Comparison of ENCODE assay signal across 8 cellular contexts in the genomic region with DNA sequence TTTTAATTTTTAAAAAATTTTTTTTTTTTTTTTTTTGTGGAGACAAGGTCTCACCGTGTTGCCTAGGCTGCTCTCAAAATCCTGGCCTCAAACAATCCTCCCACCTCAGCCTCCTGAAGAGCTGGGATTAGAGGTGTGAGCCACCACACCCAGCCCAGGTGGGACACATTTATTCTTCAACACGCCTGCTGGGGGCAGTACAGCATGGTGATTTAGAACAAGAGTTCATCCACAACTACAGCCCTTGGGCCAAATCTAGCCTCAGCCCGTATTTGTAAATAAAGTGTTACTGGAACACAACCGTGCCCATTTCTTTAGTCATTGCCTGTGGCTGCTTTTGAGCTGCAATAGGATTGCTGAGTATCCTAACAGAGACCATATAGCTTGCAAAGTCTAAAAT.
DNase-seq lines count a peak whose midpoint lies in the region; ATAC-seq and TF ChIP-seq lines count a peak whose summit lies in the region.

No MANE protein-coding gene starts in this region.

- WGBS in body of pancreas, 2 donors: 84 to 90% methylated on average over 4 of the region's 4 CpGs

- H3K27me3 ChIP-seq in gastrocnemius medialis (no peaks in the 10 kb centered on the region), body of pancreas (no peaks in the 10 kb centered on the region)

- CTCF ChIA-PET in activated naive CD4-positive, alpha-beta T cell treated with anti-CD3 and anti-CD28 coated beads for 36 hours (lab: Charles Lee): interaction anchor here (0.6 to 1.2 kb wide), 2 partner anchors 17 to 575 kb away, joined by 4 to 5 read pairs; no protein-coding TSS in a partner anchor

- no peak for ATAC-seq in gastrocnemius medialis
- no peak for ATAC-seq in body of pancreas

- no peaks in the 10 kb centered on the region for H3K27me3 Mint-ChIP-seq in activated naive CD4-positive, alpha-beta T cell treated with anti-CD3 and anti-CD28 coated beads for 36 hours (ENCODE audit: low read depth)

- H3K36me3 Mint-ChIP-seq in activated naive CD4-positive, alpha-beta T cell treated with anti-CD3 and anti-CD28 coated beads for 36 hours (ENCODE audit: low read depth): peaks cover 3% of the 10 kb centered on the region

- no peaks in the 10 kb centered on the region for H3K9me3 ChIP-seq in gastrocnemius medialis
- H3K9me3 ChIP-seq in body of pancreas: no peaks in the 10 kb centered on the region

- H3K4me1 Mint-ChIP-seq in activated naive CD4-positive, alpha-beta T cell treated with anti-CD3 and anti-CD28 coated beads for 36 hours (ENCODE audit: low read depth): no peaks in the 10 kb centered on the region

- no peaks in the 10 kb centered on the region for H3K9me3 Mint-ChIP-seq in activated naive CD4-positive, alpha-beta T cell treated with anti-CD3 and anti-CD28 coated beads for 36 hours

- H3K36me3 ChIP-seq in gastrocnemius medialis (no peaks in the 10 kb centered on the region), body of pancreas (replicated peaks in 1 of 2; ENCODE audit: insufficient read depth in 1 of 2, low read depth in 2 of 2) (no peaks in the 10 kb centered on the region)

- H3K27ac ChIP-seq in gastrocnemius medialis: no peak overlapping the region
- no peak overlapping the region for H3K27ac ChIP-seq in body of pancreas

- DNase-seq in activated naive CD4-positive, alpha-beta T cell treated with anti-CD3 and anti-CD28 coated beads for 36 hours: peak; percentile 30
- no peak for DNase-seq in activated naive CD4-positive, alpha-beta T cell treated with anti-CD3 and anti-CD28 coated beads, Interleukin-2, amount 50 U/mL, for 16 hours
- peak; percentile 45 for DNase-seq in NB4 (ENCODE audit: low read depth)
- DNase-seq in dermis microvascular lymphatic vessel endothelial cell (ENCODE audit: low read depth in 2 of 2): peak; percentile 12 to 59
- peak; percentile 12 for DNase-seq in posterior vena cava (ENCODE audit: low spot score)
- no peak for DNase-seq in gastrocnemius medialis
- DNase-seq in body of pancreas: no peak
- DNase-seq in SK-N-DZ (ENCODE audit: low spot score): no peak

- TF ChIP-seq POLR2A in NB4 (IDR thresholded peaks at IDR 0.05; ENCODE audit: extremely low read depth, insufficient read length) (no peak), gastrocnemius medialis (IDR thresholded peaks at IDR 0.05) (no peak), body of pancreas (IDR thresholded peaks at IDR 0.05) (no peak)

- in situ Hi-C loops in gastrocnemius medialis (cut with MboI; ENCODE audit: low sequenced_read_pairs in 4 of 4): loop anchor here in 3 of 4 donors (25.0 kb wide), 1 partner anchor 420 kb away; the partner anchor contains the start of gene GSG1L (in 3 of the 3)

- H3K4me3 ChIP-seq in NB4 (ENCODE audit: low read depth, low read length) (no peak overlapping the region), gastrocnemius medialis (no peak overlapping the region), body of pancreas (no peak overlapping the region)

- H3K27ac Mint-ChIP-seq in activated naive CD4-positive, alpha-beta T cell treated with anti-CD3 and anti-CD28 coated beads for 36 hours: no peak overlapping the region

- TF ChIP-seq CTCF in NB4 (IDR thresholded peaks at IDR 0.05; ENCODE audit: low read depth, low read length) (peak; percentile 16), gastrocnemius medialis (IDR thresholded peaks at IDR 0.05 in 4 of 5, conservative IDR thresholded peaks at IDR 0.05 in 1 of 5) (no peak), body of pancreas (IDR thresholded peaks at IDR 0.05) (no peak)

- intact Hi-C loops in activated naive CD4-positive, alpha-beta T cell treated with anti-CD3 and anti-CD28 coated beads for 36 hours (cut with micrococcal nuclease): no loop called here
- intact Hi-C loops in posterior vena cava (cut with DNase I): no loop called here
- intact Hi-C loops in gastrocnemius medialis (cut with DNase I; ENCODE audit: low total_unique reads): no loop called here
- intact Hi-C loops in body of pancreas (cut with DNase I): no loop called here

- no peak overlapping the region for H3K4me3 Mint-ChIP-seq in activated naive CD4-positive, alpha-beta T cell treated with anti-CD3 and anti-CD28 coated beads for 36 hours

- no peaks in the 10 kb centered on the region for H3K4me1 ChIP-seq in gastrocnemius medialis
- no peaks in the 10 kb centered on the region for H3K4me1 ChIP-seq in body of pancreas

Comparison
In these comparisons a context has a peak if more than half of its experiments do, and no peak if none do; other contexts are left out.
1. DNase-seq: peak in activated naive CD4-positive, alpha-beta T cell treated with anti-CD3 and anti-CD28 coated beads for 36 hours (single experiment), NB4 (single experiment), dermis microvascular lymphatic vessel endothelial cell (2 of 2) and posterior vena cava (single experiment); none in activated naive CD4-positive, alpha-beta T cell treated with anti-CD3 and anti-CD28 coated beads, Interleukin-2, amount 50 U/mL, for 16 hours (single experiment), gastrocnemius medialis (0 of 2), body of pancreas (0 of 4) and SK-N-DZ (single experiment).